Comparison of ENCODE assay signal across 15 cellular contexts in the genomic region with DNA sequence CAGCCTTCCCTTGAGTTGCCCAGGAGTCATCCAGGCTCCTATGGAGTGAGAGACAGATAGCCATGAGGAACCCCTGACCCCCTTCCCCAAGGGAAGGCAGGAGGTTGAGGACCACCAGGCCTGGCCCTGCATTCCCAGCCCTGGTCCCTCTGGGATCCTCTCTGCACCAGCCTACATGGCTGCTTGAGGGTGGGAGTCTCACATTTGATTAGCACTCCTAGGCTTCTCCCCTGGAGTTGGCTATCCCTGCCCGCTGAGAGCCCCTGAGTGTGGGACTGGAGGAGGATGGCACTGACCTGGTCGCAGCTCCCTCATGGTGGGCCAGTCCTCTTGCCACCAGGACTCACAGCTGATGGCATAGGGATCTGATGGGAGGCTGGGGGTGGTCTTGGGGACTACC.
"Had no signal": no experiment of that assay in that cellular context is flagged by ENCODE, and none has a peak within 500 bp of the region (broad histone marks: within the 10 kb centered on the region; RNA-seq: fewer than 3 reads in every experiment).

No MANE protein-coding gene starts in this region.

- H3K27me3 ChIP-seq: adrenal gland, heart left ventricle, right lobe of liver, testis had no signal

- DNase-seq: activated CD4-positive, alpha-beta T cell treated with anti-CD3 and anti-CD28 coated beads, Interleukin-2, amount 50 U/mL, for 1 hour; activated CD8-positive, alpha-beta T cell treated with anti-CD3 and anti-CD28 coated beads, Interleukin-2, amount 10 ng/mL, durations not matched to agents 7 days and 5 days; activated T-cell treated with anti-CD3 and anti-CD28 coated beads, Interleukin-2, amount 50 U/mL, for 1 hour; cortex of kidney; left cardiac atrium; nephron progenitor cell; stimulated activated CD4-positive, alpha-beta T cell treated with anti-CD3 and anti-CD28 coated beads, Interleukin-15, amount 100 ng/mL, for 24 hours had no signal

- FAIRE-seq: astrocyte, endometrium, islet of Langerhans, small intestine had no signal

- H3K4me3 ChIP-seq: adrenal gland, heart left ventricle, right lobe of liver, testis had no signal

- H3K36me3 ChIP-seq: right lobe of liver had no signal
